ENCODE assay signal across 1 cellular context in the genomic region with DNA sequence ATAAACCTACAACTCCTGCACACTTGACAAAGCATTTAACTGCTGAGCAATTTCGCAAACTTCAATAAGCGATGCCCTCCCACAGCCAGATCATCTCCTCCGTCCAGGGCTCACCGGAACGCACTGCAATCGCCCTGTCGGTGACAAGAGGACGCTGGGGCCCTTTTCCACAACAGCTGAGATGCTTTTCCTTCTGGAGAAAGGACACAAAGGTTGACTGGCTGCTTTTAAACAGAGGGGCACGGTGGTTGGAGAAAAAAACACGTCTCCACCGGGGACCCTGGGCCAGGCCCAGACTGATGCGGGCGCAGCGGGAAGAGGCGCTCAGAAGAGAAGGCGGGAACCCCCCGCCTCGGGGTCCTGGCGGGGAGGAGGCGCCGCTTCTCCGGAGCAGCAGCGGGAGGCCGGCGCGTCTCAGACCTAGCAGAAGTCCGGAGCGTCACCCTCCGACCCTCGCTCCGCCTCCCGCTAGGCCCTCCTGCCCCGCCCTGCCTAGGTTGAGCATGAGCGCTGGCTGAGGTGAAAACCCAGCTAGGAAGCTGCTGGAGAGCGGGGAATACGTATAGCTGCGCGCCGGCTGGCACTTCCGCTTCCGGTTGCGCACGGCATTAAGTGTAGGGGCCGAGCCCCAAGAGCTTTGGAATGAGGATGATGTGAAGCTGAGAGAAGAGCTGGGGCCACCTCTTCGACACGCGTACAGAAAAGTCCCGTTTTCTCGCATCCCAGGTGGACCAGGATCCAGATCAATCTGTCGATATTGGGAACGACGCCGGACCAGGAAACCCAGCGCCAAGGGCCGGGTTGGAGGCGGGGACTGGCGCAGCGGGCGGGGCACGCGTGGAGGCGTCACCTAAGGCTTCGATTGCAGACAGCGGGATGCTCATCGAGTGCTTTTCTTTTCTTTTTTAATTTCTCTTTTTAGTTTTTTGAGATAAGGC.
A peak's percentile ranks its signal among the peaks of the same experiment; 100 is the strongest.
TF ChIP-seq lines count a peak whose summit lies in the region.

A gene (minus strand): TSS at position 564 of the 938 bp plus-strand sequence. CDS start 3,788 bp downstream, outside the sequence.

TF ChIP-seq in K562, 482 proteins besides CTCF, POLR2A, EP300 and RAD21 (continued from another document and continues in another):
- TF ChIP-seq BHLHE40 (IDR thresholded peaks at IDR 0.05; ENCODE audit: low read length): no peak
- TF ChIP-seq FOXP1 (CRISPR knock-in tag; IDR thresholded peaks at IDR 0.05): peak; percentile 88
- TF ChIP-seq, protein P1, sequence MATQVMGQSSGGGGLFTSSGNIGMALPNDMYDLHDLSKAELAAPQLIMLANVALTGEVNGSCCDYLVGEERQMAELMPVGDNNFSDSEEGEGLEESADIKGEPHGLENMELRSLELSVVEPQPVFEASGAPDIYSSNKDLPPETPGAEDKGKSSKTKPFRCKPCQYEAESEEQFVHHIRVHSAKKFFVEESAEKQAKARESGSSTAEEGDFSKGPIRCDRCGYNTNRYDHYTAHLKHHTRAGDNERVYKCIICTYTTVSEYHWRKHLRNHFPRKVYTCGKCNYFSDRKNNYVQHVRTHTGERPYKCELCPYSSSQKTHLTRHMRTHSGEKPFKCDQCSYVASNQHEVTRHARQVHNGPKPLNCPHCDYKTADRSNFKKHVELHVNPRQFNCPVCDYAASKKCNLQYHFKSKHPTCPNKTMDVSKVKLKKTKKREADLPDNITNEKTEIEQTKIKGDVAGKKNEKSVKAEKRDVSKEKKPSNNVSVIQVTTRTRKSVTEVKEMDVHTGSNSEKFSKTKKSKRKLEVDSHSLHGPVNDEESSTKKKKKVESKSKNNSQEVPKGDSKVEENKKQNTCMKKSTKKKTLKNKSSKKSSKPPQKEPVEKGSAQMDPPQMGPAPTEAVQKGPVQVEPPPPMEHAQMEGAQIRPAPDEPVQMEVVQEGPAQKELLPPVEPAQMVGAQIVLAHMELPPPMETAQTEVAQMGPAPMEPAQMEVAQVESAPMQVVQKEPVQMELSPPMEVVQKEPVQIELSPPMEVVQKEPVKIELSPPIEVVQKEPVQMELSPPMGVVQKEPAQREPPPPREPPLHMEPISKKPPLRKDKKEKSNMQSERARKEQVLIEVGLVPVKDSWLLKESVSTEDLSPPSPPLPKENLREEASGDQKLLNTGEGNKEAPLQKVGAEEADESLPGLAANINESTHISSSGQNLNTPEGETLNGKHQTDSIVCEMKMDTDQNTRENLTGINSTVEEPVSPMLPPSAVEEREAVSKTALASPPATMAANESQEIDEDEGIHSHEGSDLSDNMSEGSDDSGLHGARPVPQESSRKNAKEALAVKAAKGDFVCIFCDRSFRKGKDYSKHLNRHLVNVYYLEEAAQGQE (CRISPR knock-in tag; IDR thresholded peaks at IDR 0.05; ENCODE audit: low read depth): peak; percentile 59; the same call in 1 of the 2 replicates
- TF ChIP-seq, protein P2, sequence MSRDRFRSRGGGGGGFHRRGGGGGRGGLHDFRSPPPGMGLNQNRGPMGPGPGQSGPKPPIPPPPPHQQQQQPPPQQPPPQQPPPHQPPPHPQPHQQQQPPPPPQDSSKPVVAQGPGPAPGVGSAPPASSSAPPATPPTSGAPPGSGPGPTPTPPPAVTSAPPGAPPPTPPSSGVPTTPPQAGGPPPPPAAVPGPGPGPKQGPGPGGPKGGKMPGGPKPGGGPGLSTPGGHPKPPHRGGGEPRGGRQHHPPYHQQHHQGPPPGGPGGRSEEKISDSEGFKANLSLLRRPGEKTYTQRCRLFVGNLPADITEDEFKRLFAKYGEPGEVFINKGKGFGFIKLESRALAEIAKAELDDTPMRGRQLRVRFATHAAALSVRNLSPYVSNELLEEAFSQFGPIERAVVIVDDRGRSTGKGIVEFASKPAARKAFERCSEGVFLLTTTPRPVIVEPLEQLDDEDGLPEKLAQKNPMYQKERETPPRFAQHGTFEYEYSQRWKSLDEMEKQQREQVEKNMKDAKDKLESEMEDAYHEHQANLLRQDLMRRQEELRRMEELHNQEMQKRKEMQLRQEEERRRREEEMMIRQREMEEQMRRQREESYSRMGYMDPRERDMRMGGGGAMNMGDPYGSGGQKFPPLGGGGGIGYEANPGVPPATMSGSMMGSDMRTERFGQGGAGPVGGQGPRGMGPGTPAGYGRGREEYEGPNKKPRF (IDR thresholded peaks at IDR 0.05; ENCODE audit: low read depth, low read length): no peak
- TF ChIP-seq PRPF4 (IDR thresholded peaks at IDR 0.05; ENCODE audit: insufficient read depth, low read depth, low read length, poor library complexity, severe bottlenecking): no peak
- no peak for TF ChIP-seq ZBTB8A (IDR thresholded peaks at IDR 0.05; ENCODE audit: partially characterized antibody)
- no peak for TF ChIP-seq PTTG1 (tag; IDR thresholded peaks at IDR 0.05; ENCODE audit: low read depth)
- TF ChIP-seq DACH1 (IDR thresholded peaks at IDR 0.05; ENCODE audit: partially characterized antibody): no peak
- no peak for TF ChIP-seq ZFP30 (CRISPR knock-in tag; IDR thresholded peaks at IDR 0.05; ENCODE audit: borderline replicate concordance)
- no peak; the same call in 1 of the 2 replicates for TF ChIP-seq ZZZ3 (IDR thresholded peaks at IDR 0.05)
- no peak for TF ChIP-seq ZNF717 (CRISPR knock-in tag; IDR thresholded peaks at IDR 0.05)
- TF ChIP-seq, protein P3, sequence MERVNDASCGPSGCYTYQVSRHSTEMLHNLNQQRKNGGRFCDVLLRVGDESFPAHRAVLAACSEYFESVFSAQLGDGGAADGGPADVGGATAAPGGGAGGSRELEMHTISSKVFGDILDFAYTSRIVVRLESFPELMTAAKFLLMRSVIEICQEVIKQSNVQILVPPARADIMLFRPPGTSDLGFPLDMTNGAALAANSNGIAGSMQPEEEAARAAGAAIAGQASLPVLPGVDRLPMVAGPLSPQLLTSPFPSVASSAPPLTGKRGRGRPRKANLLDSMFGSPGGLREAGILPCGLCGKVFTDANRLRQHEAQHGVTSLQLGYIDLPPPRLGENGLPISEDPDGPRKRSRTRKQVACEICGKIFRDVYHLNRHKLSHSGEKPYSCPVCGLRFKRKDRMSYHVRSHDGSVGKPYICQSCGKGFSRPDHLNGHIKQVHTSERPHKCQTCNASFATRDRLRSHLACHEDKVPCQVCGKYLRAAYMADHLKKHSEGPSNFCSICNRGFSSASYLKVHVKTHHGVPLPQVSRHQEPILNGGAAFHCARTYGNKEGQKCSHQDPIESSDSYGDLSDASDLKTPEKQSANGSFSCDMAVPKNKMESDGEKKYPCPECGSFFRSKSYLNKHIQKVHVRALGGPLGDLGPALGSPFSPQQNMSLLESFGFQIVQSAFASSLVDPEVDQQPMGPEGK (CRISPR knock-in tag; IDR thresholded peaks at IDR 0.05; ENCODE audit: borderline replicate concordance): no peak
- TF ChIP-seq HSF4 (CRISPR knock-in tag; IDR thresholded peaks at IDR 0.05; ENCODE audit: borderline replicate concordance): no peak
- TF ChIP-seq, protein P4, sequence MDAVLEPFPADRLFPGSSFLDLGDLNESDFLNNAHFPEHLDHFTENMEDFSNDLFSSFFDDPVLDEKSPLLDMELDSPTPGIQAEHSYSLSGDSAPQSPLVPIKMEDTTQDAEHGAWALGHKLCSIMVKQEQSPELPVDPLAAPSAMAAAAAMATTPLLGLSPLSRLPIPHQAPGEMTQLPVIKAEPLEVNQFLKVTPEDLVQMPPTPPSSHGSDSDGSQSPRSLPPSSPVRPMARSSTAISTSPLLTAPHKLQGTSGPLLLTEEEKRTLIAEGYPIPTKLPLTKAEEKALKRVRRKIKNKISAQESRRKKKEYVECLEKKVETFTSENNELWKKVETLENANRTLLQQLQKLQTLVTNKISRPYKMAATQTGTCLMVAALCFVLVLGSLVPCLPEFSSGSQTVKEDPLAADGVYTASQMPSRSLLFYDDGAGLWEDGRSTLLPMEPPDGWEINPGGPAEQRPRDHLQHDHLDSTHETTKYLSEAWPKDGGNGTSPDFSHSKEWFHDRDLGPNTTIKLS (IDR thresholded peaks at IDR 0.05; ENCODE audit: borderline replicate concordance, low read depth): peak; percentile 78; the same call in 1 of the 2 replicates
- peak in 2 of 3 experiments; percentile 23 to 65 for TF ChIP-seq YY1 (IDR thresholded peaks at IDR 0.05; ENCODE audit: borderline replicate concordance in 1 of 3, control insufficient read depth in 1 of 3, extremely low read depth in 1 of 3, insufficient read depth in 3 of 3, insufficient read length in 1 of 3, insufficient replicate concordance in 2 of 3, low read depth in 1 of 3, low read length in 2 of 3)
- TF ChIP-seq NCOA6 (IDR thresholded peaks at IDR 0.05): no peak
- peak; percentile 95 for TF ChIP-seq SP1 (CRISPR knock-in tag; IDR thresholded peaks at IDR 0.05)
- no peak for TF ChIP-seq THRAP3 (IDR thresholded peaks at IDR 0.05; ENCODE audit: borderline replicate concordance)
- TF ChIP-seq ARHGAP35 (IDR thresholded peaks at IDR 0.05; ENCODE audit: partially characterized antibody): no peak
- TF ChIP-seq DPF2 (IDR thresholded peaks at IDR 0.05): peak; percentile 65
- 0 out of 2 replicates have a peak, but pooled peaks have one; percentile 52 for TF ChIP-seq HDAC8 (tag; IDR thresholded peaks at IDR 0.05)
- TF ChIP-seq ZC3H8 (IDR thresholded peaks at IDR 0.05): no peak
- TF ChIP-seq, protein P5, sequence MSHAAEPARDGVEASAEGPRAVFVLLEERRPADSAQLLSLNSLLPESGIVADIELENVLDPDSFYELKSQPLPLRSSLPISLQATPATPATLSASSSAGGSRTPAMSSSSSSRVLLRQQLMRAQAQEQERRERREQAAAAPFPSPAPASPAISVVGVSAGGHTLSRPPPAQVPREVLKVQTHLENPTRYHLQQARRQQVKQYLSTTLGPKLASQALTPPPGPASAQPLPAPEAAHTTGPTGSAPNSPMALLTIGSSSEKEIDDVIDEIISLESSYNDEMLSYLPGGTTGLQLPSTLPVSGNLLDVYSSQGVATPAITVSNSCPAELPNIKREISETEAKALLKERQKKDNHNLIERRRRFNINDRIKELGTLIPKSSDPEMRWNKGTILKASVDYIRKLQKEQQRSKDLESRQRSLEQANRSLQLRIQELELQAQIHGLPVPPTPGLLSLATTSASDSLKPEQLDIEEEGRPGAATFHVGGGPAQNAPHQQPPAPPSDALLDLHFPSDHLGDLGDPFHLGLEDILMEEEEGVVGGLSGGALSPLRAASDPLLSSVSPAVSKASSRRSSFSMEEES (CRISPR knock-in tag; IDR thresholded peaks at IDR 0.05): no peak
- TF ChIP-seq, protein P6, sequence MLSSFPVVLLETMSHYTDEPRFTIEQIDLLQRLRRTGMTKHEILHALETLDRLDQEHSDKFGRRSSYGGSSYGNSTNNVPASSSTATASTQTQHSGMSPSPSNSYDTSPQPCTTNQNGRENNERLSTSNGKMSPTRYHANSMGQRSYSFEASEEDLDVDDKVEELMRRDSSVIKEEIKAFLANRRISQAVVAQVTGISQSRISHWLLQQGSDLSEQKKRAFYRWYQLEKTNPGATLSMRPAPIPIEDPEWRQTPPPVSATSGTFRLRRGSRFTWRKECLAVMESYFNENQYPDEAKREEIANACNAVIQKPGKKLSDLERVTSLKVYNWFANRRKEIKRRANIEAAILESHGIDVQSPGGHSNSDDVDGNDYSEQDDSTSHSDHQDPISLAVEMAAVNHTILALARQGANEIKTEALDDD (IDR thresholded peaks at IDR 0.05): no peak; the same call in 1 of the 2 replicates
- TF ChIP-seq, protein P7, sequence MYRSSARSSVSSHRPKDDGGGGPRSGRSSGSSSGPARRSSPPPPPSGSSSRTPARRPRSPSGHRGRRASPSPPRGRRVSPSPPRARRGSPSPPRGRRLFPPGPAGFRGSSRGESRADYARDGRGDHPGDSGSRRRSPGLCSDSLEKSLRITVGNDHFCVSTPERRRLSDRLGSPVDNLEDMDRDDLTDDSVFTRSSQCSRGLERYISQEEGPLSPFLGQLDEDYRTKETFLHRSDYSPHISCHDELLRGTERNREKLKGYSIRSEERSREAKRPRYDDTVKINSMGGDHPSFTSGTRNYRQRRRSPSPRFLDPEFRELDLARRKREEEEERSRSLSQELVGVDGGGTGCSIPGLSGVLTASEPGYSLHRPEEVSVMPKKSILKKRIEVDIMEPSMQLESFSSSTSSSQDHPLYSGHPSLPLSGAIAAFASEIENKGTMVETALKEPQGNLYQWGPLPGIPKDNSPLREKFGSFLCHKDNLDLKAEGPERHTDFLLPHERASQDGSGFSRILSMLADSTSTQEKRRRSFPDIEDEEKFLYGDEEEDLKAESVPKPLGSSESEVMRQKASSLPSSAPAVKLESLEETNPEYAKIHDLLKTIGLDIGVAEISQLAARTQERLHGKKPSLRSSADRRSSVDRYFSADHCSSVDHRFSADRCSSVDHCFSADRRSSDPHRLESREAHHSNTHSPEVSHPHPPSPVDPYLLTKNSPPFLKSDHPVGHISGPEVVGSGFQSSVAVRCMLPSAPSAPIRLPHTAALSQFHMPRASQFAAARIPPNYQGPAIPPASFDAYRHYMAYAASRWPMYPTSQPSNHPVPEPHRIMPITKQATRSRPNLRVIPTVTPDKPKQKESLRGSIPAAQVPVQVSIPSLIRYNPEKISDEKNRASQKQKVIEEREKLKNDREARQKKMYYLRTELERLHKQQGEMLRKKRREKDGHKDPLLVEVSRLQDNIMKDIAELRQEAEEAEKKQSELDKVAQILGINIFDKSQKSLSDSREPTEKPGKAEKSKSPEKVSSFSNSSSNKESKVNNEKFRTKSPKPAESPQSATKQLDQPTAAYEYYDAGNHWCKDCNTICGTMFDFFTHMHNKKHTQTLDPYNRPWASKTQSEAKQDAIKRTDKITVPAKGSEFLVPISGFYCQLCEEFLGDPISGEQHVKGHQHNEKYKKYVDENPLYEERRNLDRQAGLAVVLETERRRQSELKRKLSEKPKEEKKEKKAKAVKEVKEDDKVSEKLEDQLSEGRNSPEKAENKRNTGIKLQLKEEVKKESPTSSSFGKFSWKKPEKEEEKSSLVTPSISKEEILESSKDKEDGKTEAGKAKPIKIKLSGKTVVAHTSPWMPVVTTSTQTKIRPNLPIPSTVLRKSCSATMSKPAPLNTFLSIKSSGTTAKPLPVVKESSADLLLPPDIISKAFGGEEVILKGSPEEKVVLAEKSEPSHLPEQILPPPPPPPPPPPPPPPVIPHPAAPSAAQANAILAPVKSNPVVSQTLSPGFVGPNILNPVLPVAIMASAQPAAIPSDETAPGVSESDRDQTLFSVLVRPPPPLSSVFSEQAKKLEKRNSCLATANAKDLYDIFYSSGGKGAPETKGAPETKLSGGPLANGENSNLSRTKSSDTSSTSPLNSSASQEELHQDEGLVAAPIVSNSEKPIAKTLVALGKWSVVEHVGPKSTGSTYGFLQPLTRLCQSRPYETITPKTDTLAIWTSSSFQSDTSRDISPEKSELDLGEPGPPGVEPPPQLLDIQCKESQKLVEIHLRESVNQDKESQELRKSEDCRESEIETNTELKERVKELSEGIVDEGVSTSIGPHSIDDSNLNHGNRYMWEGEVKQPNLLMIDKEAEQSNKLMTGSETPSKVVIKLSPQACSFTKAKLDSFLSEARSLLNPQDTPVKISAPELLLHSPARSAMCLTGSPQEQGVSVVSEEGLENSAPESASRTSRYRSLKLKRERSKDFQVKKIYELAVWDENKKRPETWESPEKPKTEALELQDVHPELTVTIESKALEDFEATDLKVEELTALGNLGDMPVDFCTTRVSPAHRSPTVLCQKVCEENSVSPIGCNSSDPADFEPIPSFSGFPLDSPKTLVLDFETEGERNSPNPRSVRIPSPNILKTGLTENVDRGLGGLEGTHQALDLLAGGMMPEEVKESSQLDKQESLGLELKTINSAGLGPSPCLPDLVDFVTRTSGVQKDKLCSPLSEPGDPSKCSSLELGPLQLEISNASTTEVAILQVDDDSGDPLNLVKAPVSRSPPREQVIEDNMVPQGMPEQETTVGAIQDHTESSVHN (IDR thresholded peaks at IDR 0.05; ENCODE audit: borderline replicate concordance in 1 of 2, low read depth in 1 of 2): no peak
